30 cellular contexts compared by ENCODE assay signal in genomic region chr4:137694138-137694537, GRCh38.
DNase-seq lines count a peak whose midpoint lies in the region; ATAC-seq and TF ChIP-seq lines count a peak whose summit lies in the region.
"Had no signal": no experiment of that assay in that cellular context is flagged by ENCODE, and none has a peak within 500 bp of the region (broad histone marks: within the 10 kb centered on the region; RNA-seq: fewer than 3 reads in every experiment).

No MANE protein-coding gene starts in this region.

- no peaks in the 10 kb centered on the region for H3K9me3 ChIP-seq in right atrium auricular region
- H3K9me3 ChIP-seq in fibroblast of lung (ENCODE audit: control insufficient read depth, insufficient read depth, low read depth, low read length): no peaks in the 10 kb centered on the region
- H3K9me3 ChIP-seq: A549, BLaER1, Caco-2, SJSA1 had no signal

- no peak overlapping the region for H2AFZ ChIP-seq in fibroblast of lung (ENCODE audit: low read length)
- H2AFZ ChIP-seq: hepatocyte had no signal

- H3K27ac ChIP-seq in right atrium auricular region (no peak overlapping the region), fibroblast of lung (ENCODE audit: insufficient read depth, low read length) (no peak overlapping the region)
- H3K27ac ChIP-seq: A549, BLaER1, hepatocyte, SJSA1 had no signal

- H3K36me3 Mint-ChIP-seq in osteocyte (ENCODE audit: unreplicated experiment): no peaks in the 10 kb centered on the region
- no peaks in the 10 kb centered on the region for H3K36me3 Mint-ChIP-seq in progenitor cell of endocrine pancreas (ENCODE audit: insufficient read depth)
- H3K36me3 Mint-ChIP-seq: activated naive CD4-positive, alpha-beta T cell treated with anti-CD3 and anti-CD28 coated beads, Interleukin-2, amount 50 U/mL, for 24 hours; brain; IgD-negative memory B cell had no signal

- H3K4me1 Mint-ChIP-seq in osteocyte (ENCODE audit: unreplicated experiment) (peaks cover 27% of the 10 kb centered on the region), progenitor cell of endocrine pancreas (ENCODE audit: low read depth) (peaks cover 5% of the 10 kb centered on the region)
- H3K4me1 Mint-ChIP-seq: activated naive CD4-positive, alpha-beta T cell treated with anti-CD3 and anti-CD28 coated beads, Interleukin-2, amount 50 U/mL, for 24 hours; IgD-negative memory B cell had no signal

- no peaks in the 10 kb centered on the region for H3K27me3 ChIP-seq in right atrium auricular region
- H3K27me3 ChIP-seq in fibroblast of lung (ENCODE audit: control insufficient read depth, insufficient read depth, low read length): no peaks in the 10 kb centered on the region
- H3K27me3 ChIP-seq: BLaER1, hepatocyte, SJSA1 had no signal

- DNase-seq in Right ventricle myocardium superior: no peak
- no peak for DNase-seq in right atrium auricular region (ENCODE audit: low spot score)
- DNase-seq in fibroblast of lung (ENCODE audit: low read depth in 2 of 2): peak; percentile 42 to 81
- no peak for DNase-seq in osteocyte (ENCODE audit: extremely low spot score, unreplicated experiment)
- no peak for DNase-seq in HuH-7 (ENCODE audit: low spot score)
- no peak for DNase-seq in GM10266 (ENCODE audit: extremely low spot score)
- DNase-seq in activated T-cell treated with anti-CD3 and anti-CD28 coated beads, Interleukin-2, amount 50 U/mL, for 1 hour: no peak
- no peak for DNase-seq in progenitor cell of endocrine pancreas (ENCODE audit: low spot score, unreplicated experiment)
- DNase-seq: activated CD4-positive, alpha-beta T cell treated with anti-CD3 and anti-CD28 coated beads for 4 hours; Caco-2; EL; foreskin melanocyte; NCI-H1417; NCI-H2081 treated with DMSO at 0.1 percent for 48 hours; NCI-H510A; NK-92 treated with Interleukin-12 subunit alpha and Interleukin-12 subunit beta, amount 100 ng/mL, for 24 hours; stimulated activated CD4-positive, alpha-beta T cell treated with anti-CD3 and anti-CD28 coated beads, Interleukin-2, amount 100 ng/mL, for 48 hours; stimulated activated naive CD4-positive, alpha-beta T cell; T-helper 1 cell; trophoblast cell had no signal

- no peaks in the 10 kb centered on the region for H3K4me1 ChIP-seq in right atrium auricular region
- no peaks in the 10 kb centered on the region for H3K4me1 ChIP-seq in fibroblast of lung (ENCODE audit: control insufficient read depth, extremely low read depth, insufficient read depth, low read length)
- H3K4me1 ChIP-seq: A549, BLaER1, Caco-2, SJSA1 had no signal

- no peak overlapping the region for H3K4me3 ChIP-seq in right atrium auricular region
- no peak overlapping the region for H3K4me3 ChIP-seq in fibroblast of lung (replicated peaks in 1 of 4; ENCODE audit: control extremely low read depth in 1 of 4, insufficient read depth in 1 of 4, low read depth in 3 of 4, low read length in 4 of 4)
- H3K4me3 ChIP-seq: A549, BLaER1, hepatocyte, lung, SJSA1 had no signal

- no peaks in the 10 kb centered on the region for H3K9me3 Mint-ChIP-seq in osteocyte (ENCODE audit: unreplicated experiment)
- no peaks in the 10 kb centered on the region for H3K9me3 Mint-ChIP-seq in progenitor cell of endocrine pancreas (ENCODE audit: low read depth)
- H3K9me3 Mint-ChIP-seq: activated T-helper 1 cell treated with anti-CD3 and anti-CD28 coated beads, Interleukin-12 subunit alpha, Interleukin-12 subunit beta, Interleukin-2, Interleukin-4 antibody, amounts not matched to agents 30 ng/mL and 10 ng/mL and 1 ng/mL, durations not matched to agents 14 hours and 24 hours and 36 hours; IgD-negative memory B cell had no signal

- intact Hi-C loops in Right ventricle myocardium superior (cut with DNase I): no loop called here

- no peaks in the 10 kb centered on the region for H4K20me1 ChIP-seq in fibroblast of lung (ENCODE audit: control insufficient read depth, extremely low read depth, insufficient read depth, low read length)
- H4K20me1 ChIP-seq: BLaER1 had no signal

- ATAC-seq in Right ventricle myocardium superior (ENCODE audit: poor library complexity): peak; percentile 74
- ATAC-seq: A549 had no signal

- H3K36me3 ChIP-seq in right atrium auricular region (no peaks in the 10 kb centered on the region), fibroblast of lung (ENCODE audit: control insufficient read depth, insufficient read depth, low read length) (no peaks in the 10 kb centered on the region)
- H3K36me3 ChIP-seq: BLaER1, SJSA1 had no signal

- no peaks in the 10 kb centered on the region for H3K79me2 ChIP-seq in fibroblast of lung (ENCODE audit: control insufficient read depth, insufficient read depth, low read length)
- H3K79me2 ChIP-seq: hepatocyte had no signal

- no peaks in the 10 kb centered on the region for H3K27me3 Mint-ChIP-seq in osteocyte (ENCODE audit: unreplicated experiment)
- no peaks in the 10 kb centered on the region for H3K27me3 Mint-ChIP-seq in progenitor cell of endocrine pancreas
- H3K27me3 Mint-ChIP-seq: activated naive CD4-positive, alpha-beta T cell treated with anti-CD3 and anti-CD28 coated beads, Interleukin-2, amount 50 U/mL, for 24 hours; dendritic cell treated with granulocyte-macrophage colony-stimulating factor and Interleukin-4, amounts not matched to agents 40 ng/mL and 50 ng/mL, for 4 days; IgD-negative memory B cell had no signal

- no peak overlapping the region for H3K4me2 ChIP-seq in fibroblast of lung (ENCODE audit: extremely low read depth, insufficient read depth, low read length)
- H3K4me2 ChIP-seq: A549, BLaER1, hepatocyte had no signal

- TF ChIP-seq CTCF in right atrium auricular region (IDR thresholded peaks at IDR 0.05) (no peak), fibroblast of lung (conservative IDR thresholded peaks at IDR 0.05 in 1 of 2, IDR thresholded peaks at IDR 0.05 in 1 of 2; ENCODE audit: low read depth in 1 of 2, low read length in 2 of 2) (no peak), osteocyte (IDR thresholded peaks at IDR 0.05) (no peak), GM10266 (IDR thresholded peaks at IDR 0.05; ENCODE audit: control insufficient read depth, insufficient read depth, low read depth, missing control alignments) (no peak), progenitor cell of endocrine pancreas (IDR thresholded peaks at IDR 0.05; ENCODE audit: unreplicated experiment) (no peak)

- no peak overlapping the region for H3K9ac ChIP-seq in fibroblast of lung (ENCODE audit: insufficient read depth, low read length)
- H3K9ac ChIP-seq: BLaER1 had no signal

- H3K4me3 Mint-ChIP-seq in osteocyte (ENCODE audit: unreplicated experiment): no peak overlapping the region
- no peak overlapping the region for H3K4me3 Mint-ChIP-seq in progenitor cell of endocrine pancreas (ENCODE audit: low read depth)
- H3K4me3 Mint-ChIP-seq: activated naive CD4-positive, alpha-beta T cell treated with anti-CD3 and anti-CD28 coated beads, Interleukin-2, amount 50 U/mL, for 24 hours; activated T-helper 1 cell treated with anti-CD3 and anti-CD28 coated beads, Interleukin-12 subunit alpha, Interleukin-12 subunit beta, Interleukin-2, Interleukin-4 antibody, amounts not matched to agents 30 ng/mL and 10 ng/mL and 1 ng/mL, durations not matched to agents 14 hours and 24 hours and 36 hours; brain; dendritic cell treated with granulocyte-macrophage colony-stimulating factor and Interleukin-4, amounts not matched to agents 40 ng/mL and 50 ng/mL, for 4 days; IgD-negative memory B cell had no signal

- H3K27ac Mint-ChIP-seq in osteocyte (ENCODE audit: unreplicated experiment) (peak overlapping the region; percentile 56), progenitor cell of endocrine pancreas (no peak overlapping the region)
- H3K27ac Mint-ChIP-seq: activated naive CD4-positive, alpha-beta T cell treated with anti-CD3 and anti-CD28 coated beads, Interleukin-2, amount 50 U/mL, for 24 hours; activated T-helper 1 cell treated with anti-CD3 and anti-CD28 coated beads, Interleukin-12 subunit alpha, Interleukin-12 subunit beta, Interleukin-2, Interleukin-4 antibody, amounts not matched to agents 30 ng/mL and 10 ng/mL and 1 ng/mL, durations not matched to agents 14 hours and 24 hours and 36 hours; dendritic cell treated with granulocyte-macrophage colony-stimulating factor and Interleukin-4, amounts not matched to agents 40 ng/mL and 50 ng/mL, for 4 days; IgD-negative memory B cell had no signal

Comparison
In these comparisons a context has a peak if more than half of its experiments do, and no peak if none do; other contexts are left out.
1. DNase-seq: peak in fibroblast of lung (2 of 2); none in Right ventricle myocardium superior (single experiment), right atrium auricular region (single experiment), osteocyte (single experiment), HuH-7 (single experiment), GM10266 (single experiment), activated T-cell treated with anti-CD3 and anti-CD28 coated beads, Interleukin-2, amount 50 U/mL, for 1 hour (single experiment) and progenitor cell of endocrine pancreas (single experiment).